Comparison of ENCODE assay signal across 17 cellular contexts in the genomic region with DNA sequence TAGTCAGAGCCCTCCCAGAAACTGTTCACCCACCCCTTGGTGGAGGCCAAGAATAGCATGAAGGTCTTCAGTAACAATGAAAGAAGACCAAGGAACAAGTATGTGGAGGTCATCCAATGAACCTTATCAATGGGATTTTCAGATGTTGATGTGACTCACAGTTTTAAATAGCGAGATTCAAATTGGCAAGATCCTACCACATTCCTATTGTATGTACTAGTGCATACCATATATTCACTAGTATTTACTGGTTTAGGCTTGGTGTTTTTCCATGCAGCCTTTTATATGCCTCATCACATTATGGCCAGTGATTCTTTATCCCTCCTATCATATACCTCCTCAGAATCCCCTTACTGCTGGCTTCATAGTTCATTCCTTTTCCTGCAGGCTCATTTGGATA. TPM values are rescaled to one million over a fixed set of nuclear protein-coding genes. Genes with fewer than 3 reads are reported as not detected.
DNase-seq lines count a peak whose midpoint lies in the region; ATAC-seq, FAIRE-seq and TF ChIP-seq lines count a peak whose summit lies in the region.
"Had no signal": no experiment of that assay in that cellular context is flagged by ENCODE, and none has a peak within 500 bp of the region (broad histone marks: within the 10 kb centered on the region; RNA-seq: fewer than 3 reads in every experiment).

No MANE protein-coding gene starts in this region.

- H2BK15ac ChIP-seq in mesenchymal stem cell (ENCODE audit: low read depth, poor library complexity, severe bottlenecking), result no peak overlapping the region

- no peaks in the 10 kb centered on the region for H3K79me2 ChIP-seq in PC-3 (ENCODE audit: low read length)

- H3K4ac ChIP-seq in mesenchymal stem cell (ENCODE audit: low read depth in 1 of 2, low read length in 2 of 2), result no peak overlapping the region

- no peak for FAIRE-seq in frontal cortex (lab: Jason Lieb, UNC)
- FAIRE-seq: GM12892 had no signal

- no peak overlapping the region for H4K8ac ChIP-seq in mesenchymal stem cell (ENCODE audit: low read length)

- H2AFZ ChIP-seq in PC-3 (ENCODE audit: low read length) (no peak overlapping the region), mesenchymal stem cell (ENCODE audit: low read depth, low read length) (no peak overlapping the region)

- H3F3A ChIP-seq in PC-3 (ENCODE audit: low read length, unreplicated experiment), result no peaks in the 10 kb centered on the region

- no peaks in the 10 kb centered on the region for H3K9me3 ChIP-seq in PC-3 (ENCODE audit: low read length)
- H3K9me3 ChIP-seq in mesenchymal stem cell (ENCODE audit: control insufficient read depth, low read length), result no peaks in the 10 kb centered on the region
- H3K9me3 ChIP-seq: body of pancreas, SJCRH30 had no signal

- H3K9ac ChIP-seq in PC-3 (ENCODE audit: low read length) (no peak overlapping the region), mesenchymal stem cell (ENCODE audit: low read length) (no peak overlapping the region)

- H4K91ac ChIP-seq in mesenchymal stem cell (ENCODE audit: low read length), result no peak overlapping the region

- H3K4me3 ChIP-seq in PC-3 (ENCODE audit: low read length), result no peak overlapping the region
- H3K4me3 ChIP-seq in choroid plexus epithelial cell (ENCODE audit: low read depth, low read length), result no peak overlapping the region
- no peak overlapping the region for H3K4me3 ChIP-seq in mesenchymal stem cell (ENCODE audit: insufficient read depth in 1 of 2, low read depth in 1 of 2, low read length in 2 of 2)
- H3K4me3 ChIP-seq: body of pancreas, SJCRH30 had no signal

- peaks cover 6% of the 10 kb centered on the region for H3K79me1 ChIP-seq in mesenchymal stem cell (replicated peaks; ENCODE audit: low read length, poor library complexity, severe bottlenecking)

- peak; percentile 97 for ATAC-seq in PC-3
- ATAC-seq in GM18498 (IDR thresholded peaks at IDR 0.05; ENCODE audit: unreplicated experiment), result no peak
- ATAC-seq: body of pancreas had no signal

- H3K18ac ChIP-seq in mesenchymal stem cell (ENCODE audit: low read depth in 1 of 2, low read length in 2 of 2), result no peak overlapping the region

- H3K9me2 ChIP-seq in PC-3 (replicated peaks; ENCODE audit: low read length), result no peaks in the 10 kb centered on the region

- no peaks in the 10 kb centered on the region for H4K20me1 ChIP-seq in PC-3 (ENCODE audit: low read length)

- no TSS peak for BruUV-seq in PC-3 (replicated peaks; lab: Mats Ljungman, UMichigan)

- H3K4me2 ChIP-seq in PC-3 (ENCODE audit: low read length), result peak overlapping the region; percentile 46
- no peak overlapping the region for H3K4me2 ChIP-seq in mesenchymal stem cell (ENCODE audit: low read length, poor library complexity, severe bottlenecking)

- no peak overlapping the region for H2AK5ac ChIP-seq in mesenchymal stem cell (ENCODE audit: low read length, severe bottlenecking)

- H2BK5ac ChIP-seq in mesenchymal stem cell (ENCODE audit: low read depth, low read length, poor library complexity, severe bottlenecking), result no peak overlapping the region

- H3K23ac ChIP-seq in mesenchymal stem cell (ENCODE audit: low read length in 2 of 2), result no peak overlapping the region

- CTCF ChIA-PET in PC-3 (lab: Charles Lee), result interaction anchor here (1.0 kb wide), 1 partner anchor 9 kb away, joined by 3 read pairs; no protein-coding TSS in a partner anchor

- H3K27me3 ChIP-seq in PC-3 (ENCODE audit: low read length), result no peaks in the 10 kb centered on the region
- no peaks in the 10 kb centered on the region for H3K27me3 ChIP-seq in mesenchymal stem cell (ENCODE audit: control insufficient read depth in 1 of 2, insufficient read depth in 1 of 2, low read length in 2 of 2)
- H3K27me3 ChIP-seq: body of pancreas, SJCRH30 had no signal

- H3K14ac ChIP-seq in mesenchymal stem cell (ENCODE audit: low read length in 2 of 2), result no peak overlapping the region

- H3K27ac ChIP-seq in PC-3 (ENCODE audit: low read length), result peak overlapping the region; percentile 17; the same call in 1 of the 2 replicates
- peak overlapping the region; percentile 77 for H3K27ac ChIP-seq in mesenchymal stem cell (ENCODE audit: low read length, poor library complexity, severe bottlenecking)
- H3K27ac ChIP-seq: body of pancreas, SJCRH30 had no signal

- H2BK12ac ChIP-seq in mesenchymal stem cell (ENCODE audit: low read length in 2 of 2), result no peak overlapping the region

- no peaks in the 10 kb centered on the region for H3K36me3 ChIP-seq in PC-3 (ENCODE audit: low read depth, low read length)
- H3K36me3 ChIP-seq in mesenchymal stem cell (ENCODE audit: control insufficient read depth in 1 of 2, insufficient read depth in 2 of 2, low read depth in 1 of 2, low read length in 2 of 2), result peaks cover 3 to 63% of the 10 kb centered on the region in 2 experiments

- H2BK120ac ChIP-seq in mesenchymal stem cell (ENCODE audit: low read depth, low read length), result no peak overlapping the region

- intact Hi-C loops in PC-3 (cut with micrococcal nuclease), result no loop called here

- peak; percentile 32 for DNase-seq in AG09319 (ENCODE audit: extremely low read depth, low read depth)
- DNase-seq in PC-3, result peak; percentile 85
- DNase-seq in choroid plexus epithelial cell (ENCODE audit: low read depth), result peak; percentile 47
- peak; percentile 15 for DNase-seq in mesenchymal stem cell
- no peak for DNase-seq in amygdala (lab: John Stamatoyannopoulos, UW)
- no peak for DNase-seq in D341Med (ENCODE audit: low spot score)
- no peak for DNase-seq in frontal cortex (ENCODE audit: low spot score in 2 of 2)
- DNase-seq: activated CD4-positive, alpha-beta T cell treated with anti-CD3 and anti-CD28 coated beads, Interleukin-2, amount 50 U/mL, for 48 hours; body of pancreas; effector CD8-positive, alpha-beta T cell; glutamatergic neuron; islet precursor cell; NCI-H2171 treated with DMSO at 0.1 percent for 48 hours; posterior cingulate gyrus; SJCRH30 had no signal

- H3K4me1 ChIP-seq in PC-3 (ENCODE audit: insufficient read depth, low read length) (peaks cover 27% of the 10 kb centered on the region), mesenchymal stem cell (ENCODE audit: control insufficient read depth, insufficient read depth, low read depth, low read length) (peaks cover 3% of the 10 kb centered on the region)

- WGBS in mesenchymal stem cell, result no CpG with 5 or more reads among the region's 1 CpG

- POLR2A ChIA-PET in PC-3 (lab: Charles Lee; ENCODE audit: unreplicated experiment), result no interaction called here

- TF ChIP-seq CTCF in AG09319 (IDR thresholded peaks at IDR 0.05; ENCODE audit: low read depth, low read length) (no peak), PC-3 (conservative IDR thresholded peaks at IDR 0.05; ENCODE audit: low read depth, low read length) (no peak), choroid plexus epithelial cell (conservative IDR thresholded peaks at IDR 0.05; ENCODE audit: low read depth, low read length) (no peak)

RNA-seq across cellular contexts. Expression of gene ITGB8, which starts 54.4 kb away (rescaled TPM):
- total RNA-seq in PC-3 (2014; rRNA removed) (13.9 and 14.0 TPM in 2 replicates), frontal cortex (66.9 TPM)
- polyA plus RNA-seq in mesenchymal stem cell (2013, experiment 1 of 2), result 0.25 TPM
- 0.30 TPM for polyA plus RNA-seq in mesenchymal stem cell (2013, experiment 2 of 2)

Comparison
In these comparisons a context has a peak if more than half of its experiments do, and no peak if none do; other contexts are left out.
1. DNase-seq: peak in AG09319 (single experiment), PC-3 (single experiment), choroid plexus epithelial cell (single experiment) and mesenchymal stem cell (single experiment); none in amygdala (0 of 56), D341Med (single experiment) and frontal cortex (0 of 2).